32 cellular contexts compared by ENCODE assay signal in genomic region chr13:111434578-111435159, GRCh38.
"Had no signal": no experiment of that assay in that cellular context is flagged by ENCODE, and none has a peak within 500 bp of the region (broad histone marks: within the 10 kb centered on the region; RNA-seq: fewer than 3 reads in every experiment).

No MANE protein-coding gene starts in this region.

- H3K4me3 ChIP-seq: adrenal gland, body of pancreas, cardiac muscle cell, coronary artery, dorsolateral prefrontal cortex, esophagus squamous epithelium, gastroesophageal sphincter, heart right ventricle, hepatocyte had no signal

- H3K4me1 ChIP-seq: adrenal gland, body of pancreas, esophagus squamous epithelium, gastroesophageal sphincter, heart right ventricle had no signal

- H3K36me3 ChIP-seq: adrenal gland, cardiac muscle cell, esophagus squamous epithelium, gastroesophageal sphincter, heart right ventricle, WERI-Rb-1 had no signal

- H3K9me3 ChIP-seq: adrenal gland, body of pancreas, esophagus squamous epithelium, gastroesophageal sphincter, heart right ventricle had no signal

- H3K27me3 ChIP-seq: adrenal gland, body of pancreas had no signal

- H3K27ac ChIP-seq: adrenal gland, body of pancreas, cardiac muscle cell, coronary artery, dorsolateral prefrontal cortex, epithelial cell of prostate, esophagus squamous epithelium, gastroesophageal sphincter, heart right ventricle, hepatocyte, WERI-Rb-1 had no signal

- DNase-seq: activated B cell treated with CpG ODN at 0.5 μM for 24 hours; activated CD4-positive, alpha-beta T cell treated with anti-CD3 and anti-CD28 coated beads for 48 hours; activated CD4-positive, alpha-beta T cell treated with anti-CD3 and anti-CD28 coated beads, Interleukin-2, amount 50 U/mL, for 1 hour; activated CD4-positive, alpha-beta T cell treated with anti-CD3 and anti-CD28 coated beads, Interleukin-2, amount 50 U/mL, for 48 hours; activated CD8-positive, alpha-beta memory T cell treated with anti-CD3 and anti-CD28 coated beads for 24 hours; activated CD8-positive, alpha-beta T cell treated with anti-CD3 and anti-CD28 coated beads for 36 hours; activated effector memory CD4-positive, alpha-beta T cell treated with Interleukin-2 at 50 U/mL for 16 hours; activated gamma-delta T cell treated with Interleukin-2 at 50 U/mL for 16 hours; activated naive CD4-positive, alpha-beta T cell treated with Interleukin-2 at 50 U/mL for 16 hours; activated naive CD8-positive, alpha-beta T cell treated with anti-CD3 and anti-CD28 coated beads for 36 hours; activated naive CD8-positive, alpha-beta T cell treated with anti-CD3 and anti-CD28 coated beads, Interleukin-2, amount 50 U/mL, for 24 hours; activated T-cell treated with anti-CD3 and anti-CD28 coated beads, Interleukin-2, amount 50 U/mL, for 4 hours; adrenal gland; amygdala; aorta; body of pancreas; central memory CD4-positive, alpha-beta T cell; cerebellar nuclear complex; dorsolateral prefrontal cortex; effector CD4-positive, alpha-beta T cell; effector memory CD8-positive, alpha-beta T cell; esophagus squamous epithelium; foreskin melanocyte; heart right ventricle; T-helper 17 cell; T1000; WERI-Rb-1 had no signal
